22 cellular contexts compared by ENCODE assay signal in the genomic region with DNA sequence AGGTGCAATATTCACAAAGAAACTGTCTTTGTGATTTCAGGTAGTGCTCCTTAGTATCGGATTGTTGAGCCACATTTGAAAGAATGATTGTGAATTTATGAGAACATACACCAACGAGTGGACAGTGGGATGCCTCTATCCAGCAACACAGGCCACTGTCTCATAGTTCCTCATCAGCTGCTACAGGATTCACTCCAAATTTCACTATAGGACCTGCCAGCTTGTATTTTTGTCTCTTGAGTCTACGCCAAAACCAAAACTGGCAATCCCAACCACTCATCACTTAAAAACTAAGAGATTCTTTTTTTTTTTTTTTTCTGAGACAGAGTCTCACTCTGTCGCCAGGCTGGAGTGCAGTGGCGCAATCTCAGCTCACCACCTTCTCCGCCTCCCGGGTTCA.
DNase-seq lines count a peak whose midpoint lies in the region; ATAC-seq lines count a peak whose summit lies in the region.
"Had no signal": no experiment of that assay in that cellular context is flagged by ENCODE, and none has a peak within 500 bp of the region (broad histone marks: within the 10 kb centered on the region; RNA-seq: fewer than 3 reads in every experiment).

No MANE protein-coding gene starts in this region.

- in situ Hi-C loops in G401 (cut with HindIII; ENCODE audit: low sequenced_read_pairs) = no loop called here

- H3K9me3 Mint-ChIP-seq in T-cell = peaks cover 3 to 10% (median 8%) of the 10 kb centered on the region in 3 donors
- H3K9me3 Mint-ChIP-seq: CD4-positive, alpha-beta T cell; H9 had no signal

- H3K4me1 Mint-ChIP-seq in T-cell = no peaks in the 10 kb centered on the region
- H3K4me1 Mint-ChIP-seq: H9 had no signal

- no peak for ATAC-seq in left colon
- no peak for ATAC-seq in T-cell (replicated peaks in 1 of 4)
- ATAC-seq: K562, Panc1 had no signal

- no peak overlapping the region for H3K27ac Mint-ChIP-seq in T-cell
- H3K27ac Mint-ChIP-seq: CD4-positive, alpha-beta T cell; H9 had no signal

- POLR2A ChIA-PET in T-cell (lab: Charles Lee) = no interaction called here

- no peaks in the 10 kb centered on the region for H3K27me3 Mint-ChIP-seq in T-cell
- H3K27me3 Mint-ChIP-seq: CD4-positive, alpha-beta T cell had no signal

- DNase-seq in G401 (ENCODE audit: low spot score) = peak; percentile 11
- DNase-seq in NCI-H446 (lab: John Stamatoyannopoulos, UW) = peak; percentile 83 to 91
- peak; percentile 5 for DNase-seq in cerebellar cortex (ENCODE audit: low spot score)
- DNase-seq in stromal cell of bone marrow (ENCODE audit: low read depth) = peak; percentile 11
- no peak for DNase-seq in left colon
- DNase-seq in T-cell = no peak
- no peak for DNase-seq in SW480 (ENCODE audit: low spot score)
- DNase-seq: AML-193; CD4-positive, alpha-beta T cell; DMS79; EL; GF-D8; H9; Kasumi-1; MV-4-11; NCI-H1105; NCI-H1436 treated with DMSO at 0.1 percent for 48 hours; NCI-H187 treated with DMSO at 0.1 percent for 48 hours; NCI-H526 treated with DMSO at 0.1 percent for 48 hours; SHP77 treated with DMSO at 0.1 percent for 48 hours had no signal

- CTCF ChIA-PET in T-cell (lab: Charles Lee) = interaction anchor here in 1 of 2 donors (0.6 kb wide), 1 partner anchor 22 kb away, joined by 5 read pairs; no protein-coding TSS in a partner anchor

- no peak overlapping the region for H3K4me3 Mint-ChIP-seq in T-cell
- H3K4me3 Mint-ChIP-seq: CD4-positive, alpha-beta T cell; H9 had no signal

- intact Hi-C loops in left colon (cut with DNase I, micrococcal nuclease) = no loop called here

- no peaks in the 10 kb centered on the region for H3K36me3 Mint-ChIP-seq in T-cell

Comparison
In these comparisons a context has a peak if more than half of its experiments do, and no peak if none do; other contexts are left out.
1. DNase-seq: peak in G401 (single experiment), NCI-H446 (2 of 2), cerebellar cortex (single experiment) and stromal cell of bone marrow (single experiment); none in left colon (0 of 2), T-cell (0 of 34) and SW480 (single experiment).